Comparison of ENCODE assay signal across 11 cellular contexts in the genomic region with DNA sequence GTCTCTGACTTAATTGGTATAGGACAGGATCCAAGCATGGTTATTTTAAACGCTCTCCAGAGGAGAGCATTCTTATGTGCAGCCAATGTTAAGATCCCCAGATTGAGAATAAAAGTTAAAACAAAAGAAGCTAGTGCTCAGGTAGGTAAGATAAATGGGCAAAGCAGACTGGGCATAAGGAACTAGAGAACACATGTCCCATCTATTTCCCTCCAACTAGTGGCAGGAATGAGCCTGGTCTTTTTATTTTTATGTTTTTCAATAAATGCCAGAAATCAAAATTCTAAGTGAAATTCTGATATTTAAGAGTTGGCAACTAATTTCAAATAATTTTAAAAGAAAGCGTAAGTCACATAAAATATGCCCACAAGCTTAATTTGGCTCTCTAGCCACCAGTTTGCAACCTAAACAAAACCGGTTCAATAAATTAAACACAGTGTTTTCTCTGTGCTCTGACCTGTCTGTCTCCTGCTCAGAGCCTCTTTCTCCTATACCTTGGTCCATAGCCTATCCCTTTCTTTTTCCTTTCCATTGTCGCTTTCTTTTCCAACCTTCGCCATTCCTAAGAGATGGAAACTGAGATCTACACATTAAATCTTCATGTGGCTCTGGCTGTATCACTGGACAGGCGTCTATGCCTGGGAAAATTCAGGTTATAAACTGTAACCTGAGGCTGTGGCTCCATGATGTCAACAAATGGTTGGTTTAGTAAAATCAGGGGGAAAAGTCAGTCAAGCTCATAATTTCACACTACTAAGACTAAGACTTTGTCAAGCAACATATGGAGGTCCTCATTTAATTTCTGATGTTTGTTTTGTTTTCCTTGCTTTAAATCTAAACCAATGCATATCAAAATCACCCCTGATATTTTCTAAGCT. TPM values are rescaled to one million over a fixed set of nuclear protein-coding genes. Genes with fewer than 3 reads are reported as not detected.
DNase-seq lines count a peak whose midpoint lies in the region; ATAC-seq, FAIRE-seq and TF ChIP-seq lines count a peak whose summit lies in the region.
"Had no signal": no experiment of that assay in that cellular context is flagged by ENCODE, and none has a peak within 500 bp of the region (broad histone marks: within the 10 kb centered on the region; RNA-seq: fewer than 3 reads in every experiment).

No MANE protein-coding gene starts in this region.

- H3K4me1 ChIP-seq in HEK293 (ENCODE audit: control insufficient read depth, insufficient read depth, low read length) (peaks cover 47% of the 10 kb centered on the region), GM12878 (ENCODE audit: control insufficient read depth, insufficient read depth, low read length) (peaks cover 12% of the 10 kb centered on the region; the same call in 1 of the 2 replicates), mesodermal cell (ENCODE audit: control insufficient read depth, insufficient read depth, low read length, poor library complexity, severe bottlenecking) (peaks cover 44% of the 10 kb centered on the region)
- H3K4me1 ChIP-seq: testis had no signal

- H3K9me3 ChIP-seq in HEK293 (ENCODE audit: control insufficient read depth, insufficient read depth, low read depth, low read length), result no peaks in the 10 kb centered on the region
- H3K9me3 ChIP-seq in GM12878 (replicated peaks; ENCODE audit: control insufficient read depth, insufficient read depth, low read length), result no peaks in the 10 kb centered on the region
- no peaks in the 10 kb centered on the region for H3K9me3 ChIP-seq in mesodermal cell (ENCODE audit: control insufficient read depth, low read length)
- H3K9me3 ChIP-seq: testis had no signal

- peak overlapping the region; percentile 58 for H3K4me2 ChIP-seq in GM12878 (ENCODE audit: control insufficient read depth, insufficient read depth)

- TF ChIP-seq CTCF in AG10803 (conservative IDR thresholded peaks at IDR 0.05; ENCODE audit: low read length) (peak; percentile 32), HEK293 (tag by site-specific recombination; IDR thresholded peaks at IDR 0.05) (no peak), GM12878 (IDR thresholded peaks at IDR 0.05 in 2 of 3, conservative IDR thresholded peaks at IDR 0.05 in 1 of 3; ENCODE audit: control insufficient read depth in 2 of 3, extremely low read depth in 1 of 3, insufficient read depth in 1 of 3, low read depth in 3 of 3, low read length in 3 of 3) (no peak), RWPE1 (conservative IDR thresholded peaks at IDR 0.05; ENCODE audit: low read depth) (no peak)

- DNase-seq in AG10803 (ENCODE audit: low read depth) (no peak), GM12878 (ENCODE audit: low read depth, low spot score) (no peak), RWPE1 (ENCODE audit: low spot score) (no peak), GM03348 (ENCODE audit: low spot score) (no peak), AG20443 (ENCODE audit: low spot score) (no peak), GM19239 (ENCODE audit: insufficient read length, low spot score) (no peak)
- DNase-seq: activated effector memory CD4-positive, alpha-beta T cell treated with Interleukin-2 at 50 U/mL for 16 hours; small intestine; testis had no signal

- CTCF ChIA-PET in HEK293 (lab: Yijun Ruan, JAX) (interaction anchor here (0.6 to 1.4 kb wide), 7 partner anchors 36 to 1274 kb away, joined by 3 to 8 read pairs (median 5); no protein-coding TSS in a partner anchor), GM12878 (lab: Yijun Ruan, JAX) (interaction anchor here (1.0 to 5.4 kb wide), 15 partner anchors 8 to 193 kb away, joined by 3 to 30 read pairs (median 3); no protein-coding TSS in a partner anchor), RWPE1 (lab: Yijun Ruan, JAX) (interaction anchor here (0.6 to 1.4 kb wide), 8 partner anchors 10 to 661 kb away, joined by 3 to 4 read pairs (median 4); no protein-coding TSS in a partner anchor)

- WGBS in GM12878 (ENCODE audit: insufficient coverage, insufficient replicate concordance, low lambda C conversion rate, missing lambda C conversion rate), result 56% methylated on average over 6 of the region's 6 CpGs
- WGBS in mesodermal cell (ENCODE audit: insufficient coverage in 2 of 2), 2 experiments, result 88 to 89% methylated on average over 3 to 5 of the region's 6 CpGs

- RAD21 ChIA-PET in GM12878 (lab: Charles Lee; ENCODE audit: unreplicated experiment), result interaction anchor here (0.7 to 3.4 kb wide), 22 partner anchors 9 to 398 kb away, joined by 3 to 31 read pairs (median 4); no protein-coding TSS in a partner anchor

- TF ChIP-seq POLR2A in GM12878 (IDR thresholded peaks at IDR 0.05; ENCODE audit: low read depth, low read length), result no peak

- TF ChIP-seq RAD21 in GM12878 (IDR thresholded peaks at IDR 0.05; ENCODE audit: insufficient read depth, low read depth, low read length), result no peak

- TF ChIP-seq EP300 in GM12878 (IDR thresholded peaks at IDR 0.05; ENCODE audit: borderline replicate concordance in 1 of 2, control insufficient read depth in 1 of 2, low read depth in 2 of 2, low read length in 2 of 2), result no peak

- H3K9ac ChIP-seq in GM12878 (ENCODE audit: control insufficient read depth, insufficient read depth, low read length), result 0 out of 2 replicates have a peak overlapping the region, but pooled peaks have one; percentile 5

- intact Hi-C loops in GM12878 (cut with micrococcal nuclease; ENCODE audit: unreplicated experiment), result loop anchor here (10.0 kb wide), 1 partner anchor 1441 kb away; a partner anchor contains a TSS

- H3K4me3 ChIP-seq in AG10803 (ENCODE audit: low read length), result no peak overlapping the region
- H3K4me3 ChIP-seq in HEK293 (ENCODE audit: low read depth, low read length), result no peak overlapping the region
- H3K4me3 ChIP-seq in GM12878, result peak overlapping the region; percentile 11
- H3K4me3 ChIP-seq in mesodermal cell (ENCODE audit: extremely low read depth, insufficient read depth, low read length, poor library complexity, severe bottlenecking), result no peak overlapping the region
- H3K4me3 ChIP-seq: testis had no signal

- peaks cover 5% of the 10 kb centered on the region for H4K20me1 ChIP-seq in GM12878 (ENCODE audit: control insufficient read depth, insufficient read depth)

- SMC1A ChIA-PET in GM12878 (lab: Charles Lee; ENCODE audit: uncharacterized antibody, unreplicated experiment), result interaction anchor here (0.7 to 7.0 kb wide), 26 partner anchors 8 to 192 kb away, joined by 3 to 95 read pairs (median 5); no protein-coding TSS in a partner anchor

- H3K27ac ChIP-seq in HEK293 (ENCODE audit: extremely low read depth, low read depth, low read length), result no peak overlapping the region
- H3K27ac ChIP-seq in GM12878 (ENCODE audit: control insufficient read depth, insufficient read depth), result peak overlapping the region; percentile 35
- H3K27ac ChIP-seq in mesodermal cell (ENCODE audit: low read depth, low read length, severe bottlenecking), result peak overlapping the region; percentile 3
- no peak overlapping the region for H3K27ac ChIP-seq in RWPE1
- H3K27ac ChIP-seq: testis had no signal

- in situ Hi-C loops in GM12878 (cut with MboI), result no loop called here

- BruUV-seq in GM12878 (replicated peaks; lab: Mats Ljungman, UMichigan), result no TSS peak

- H3K27me3 ChIP-seq in GM12878 (replicated peaks in 1 of 2; ENCODE audit: control insufficient read depth in 2 of 2, insufficient read depth in 2 of 2, low read length in 1 of 2), result no peaks in the 10 kb centered on the region
- H3K27me3 ChIP-seq: testis had no signal

- POLR2A ChIA-PET in HEK293 (lab: Yijun Ruan, JAX), result no interaction called here
- POLR2A ChIA-PET in GM12878 (lab: Charles Lee), result interaction anchor here (0.7 to 4.5 kb wide), 12 partner anchors 10 to 121 kb away, joined by 3 to 27 read pairs (median 6); no protein-coding TSS in a partner anchor
- POLR2A ChIA-PET in RWPE1 (lab: Yijun Ruan, JAX; ENCODE audit: low non-redundant PET), result no interaction called here

- FAIRE-seq in GM12878 (lab: Jason Lieb, UNC) (peak; percentile 38), GM19239 (lab: Jason Lieb, UNC) (no peak)
- FAIRE-seq: small intestine had no signal

- H3K36me3 ChIP-seq in HEK293 (ENCODE audit: control insufficient read depth in 2 of 2, insufficient read depth in 1 of 2, low read length in 2 of 2) (no peaks in the 10 kb centered on the region), GM12878 (ENCODE audit: control insufficient read depth in 2 of 2, insufficient read depth in 2 of 2, low read length in 1 of 2) (peaks cover 3 to 8% of the 10 kb centered on the region in 2 experiments; a peak in 2 of 4 replicates), mesodermal cell (ENCODE audit: control insufficient read depth, insufficient read depth, low read length) (peaks cover 14% of the 10 kb centered on the region)

- no peak for ATAC-seq in GM12878

- H3K79me2 ChIP-seq in GM12878 (ENCODE audit: control insufficient read depth, insufficient read depth, low read length), result peaks cover 100% of the 10 kb centered on the region

- H2AFZ ChIP-seq in GM12878 (ENCODE audit: control insufficient read depth, low read depth, low read length), result no peak overlapping the region

TF ChIP-seq in HEK293, 187 proteins besides CTCF, POLR2A, EP300 and RAD21 (continues in another document):
- TF ChIP-seq KLF16 (tag by site-specific recombination; IDR thresholded peaks at IDR 0.05) (no peak), ZNF629 (tag by site-specific recombination; IDR thresholded peaks at IDR 0.05) (peak; percentile 13; the same call in 1 of the 2 replicates), GFI1B (tag by site-specific recombination; IDR thresholded peaks at IDR 0.05) (peak; percentile 29; the same call in 1 of the 2 replicates)

TF ChIP-seq in GM12878, 131 proteins besides CTCF, POLR2A, EP300 and RAD21:
- TF ChIP-seq HCFC1 (IDR thresholded peaks at IDR 0.05; ENCODE audit: low read length) (no peak), ZNF24 (IDR thresholded peaks at IDR 0.05) (0 out of 2 replicates have a peak, but pooled peaks have one; percentile 1)
TF ChIP-seq in GM12878: peak in this region for 1.

RNA-seq across cellular contexts. Expression of a gene that starts 5.5 kb away (rescaled TPM):
- 764 and 791 TPM in 2 replicates for total RNA-seq in GM12878 (2013; cell fraction: nucleolus; rRNA removed)
- total RNA-seq in GM12878 (2014; rRNA removed) (144 and 159 TPM in 2 replicates), GM12878 (2014; rRNA removed; fragmentation: Illumina TruSeq; extraction: Trizol) (150 and 152 TPM in 2 replicates), GM12878 (2021) (148 and 152 TPM in 2 replicates)
- 37.5 TPM for polyA plus RNA-seq in GM12878 (2011; ENCODE audit: low read depth)
- polyA plus RNA-seq in GM12878 (2011; rRNA removed) (191 and 248 TPM in 2 replicates), GM12878 (2014; fragmentation: Illumina TruSeq; extraction: Trizol) (140 and 164 TPM in 2 replicates), GM12878 (2014; fragmentation: Nextera tagmentation; extraction: Ambion mirVana) (10 to 100 TPM; 38.1 to 64.0 TPM), GM12878 (2014; rRNA removed) (74.3 and 82.1 TPM in 2 replicates), GM12878 (2016; fragmentation: Nextera tagmentation; extraction: Ambion mirVana) (100 to 1,000 TPM; 143 to 151 TPM)
- 74.6 and 85.1 TPM in 2 replicates for polyA plus RNA-seq in GM12878 (2011; cell fraction: cytosol; rRNA removed)
- 156 and 168 TPM in 2 replicates for polyA plus RNA-seq in GM12878 (2011; cell fraction: nucleus; rRNA removed)
- 57.2 and 59.9 TPM in 2 replicates for polyA plus RNA-seq in GM12878 (2012)
- polyA minus RNA-seq in GM12878 (2011; rRNA and poly(A)+ RNA removed), result 281 and 408 TPM in 2 replicates
- 103 and 111 TPM in 2 replicates for polyA minus RNA-seq in GM12878 (2011; cell fraction: cytosol; rRNA and poly(A)+ RNA removed)
- polyA minus RNA-seq in GM12878 (2011; cell fraction: nucleus; rRNA and poly(A)+ RNA removed), result 212 and 317 TPM in 2 replicates
- 66.4 TPM for polyA plus RNA-seq in mesodermal cell (2013, experiment 1 of 2)
- 62.8 TPM for polyA plus RNA-seq in mesodermal cell (2013, experiment 2 of 2)

Comparison
In these comparisons a context has a peak if more than half of its experiments do, and no peak if none do; other contexts are left out.
1. H3K27ac ChIP-seq: peak in GM12878 (single experiment) and mesodermal cell (single experiment); none in HEK293 (single experiment) and RWPE1 (single experiment).